ENCODE assay signal across 8 cellular contexts in genomic region chr6:137571854-137572253, GRCh38.
DNase-seq lines count a peak whose midpoint lies in the region; ATAC-seq and TF ChIP-seq lines count a peak whose summit lies in the region.

No MANE protein-coding gene starts in this region.

- no peaks in the 10 kb centered on the region for H3K9me3 ChIP-seq in adipocyte (ENCODE audit: control insufficient read depth, low read length)
- H3K9me3 ChIP-seq in right lobe of liver: no peaks in the 10 kb centered on the region
- no peaks in the 10 kb centered on the region for H3K9me3 ChIP-seq in stomach

- H3K4me1 ChIP-seq in adipocyte (ENCODE audit: control insufficient read depth, insufficient read depth, low read length): no peaks in the 10 kb centered on the region
- no peaks in the 10 kb centered on the region for H3K4me1 ChIP-seq in right lobe of liver
- H3K4me1 ChIP-seq in stomach: peaks cover 0 to 7% (median 0%) of the 10 kb centered on the region in 4 donors

- in situ Hi-C loops in G401 (cut with HindIII; ENCODE audit: low sequenced_read_pairs): no loop called here

- H3K27me3 ChIP-seq in adipocyte (replicated peaks; ENCODE audit: control insufficient read depth, insufficient read depth, low read length): peaks cover 41% of the 10 kb centered on the region
- H3K27me3 ChIP-seq in right lobe of liver: no peaks in the 10 kb centered on the region
- H3K27me3 ChIP-seq in stomach: no peaks in the 10 kb centered on the region

- TF ChIP-seq CTCF in right lobe of liver (IDR thresholded peaks at IDR 0.05): peak; percentile 42 to 66 (median 57)
- peak in 4 of 7 experiments; percentile 11 to 57 (median 42) for TF ChIP-seq CTCF in stomach (IDR thresholded peaks at IDR 0.05)

- intact Hi-C loops in right lobe of liver (cut with DNase I) (no loop called here), stomach (cut with DNase I; ENCODE audit: low total_unique reads) (no loop called here)

- peak; percentile 74 for ATAC-seq in HG02678 (IDR thresholded peaks at IDR 0.05; ENCODE audit: unreplicated experiment)
- ATAC-seq in right lobe of liver: peak; percentile 47 to 65 (median 58)
- no peak for ATAC-seq in GM21576 (IDR thresholded peaks at IDR 0.05; ENCODE audit: unreplicated experiment)
- no peak for ATAC-seq in GM21447 (IDR thresholded peaks at IDR 0.05; ENCODE audit: unreplicated experiment)

- no peak for TF ChIP-seq EP300 in stomach (IDR thresholded peaks at IDR 0.05)

- TF ChIP-seq POLR2A in right lobe of liver (IDR thresholded peaks at IDR 0.05): no peak
- no peak for TF ChIP-seq POLR2A in stomach (IDR thresholded peaks at IDR 0.05)

- DNase-seq in G401 (ENCODE audit: low spot score) (peak; percentile 8), SK-N-DZ (ENCODE audit: low spot score) (peak; percentile 6), adipocyte (ENCODE audit: low read depth) (peak; percentile 3), right lobe of liver (peak in 1 of 3 donors; percentile 52), stomach (peak; percentile 54)

- no peak overlapping the region for H3K9ac ChIP-seq in adipocyte (ENCODE audit: low read length)

- no peaks in the 10 kb centered on the region for H3K36me3 ChIP-seq in adipocyte (ENCODE audit: control insufficient read depth, insufficient read depth, low read length, severe bottlenecking)
- H3K36me3 ChIP-seq in right lobe of liver: no peaks in the 10 kb centered on the region
- no peaks in the 10 kb centered on the region for H3K36me3 ChIP-seq in stomach

- no peak overlapping the region for H3K4me3 ChIP-seq in adipocyte (ENCODE audit: low read length)
- no peak overlapping the region for H3K4me3 ChIP-seq in right lobe of liver
- H3K4me3 ChIP-seq in stomach: no peak overlapping the region

- H3K27ac ChIP-seq in right lobe of liver: no peak overlapping the region
- H3K27ac ChIP-seq in stomach: no peak overlapping the region

Comparison
In these comparisons a context has a peak if more than half of its experiments do, and no peak if none do; other contexts are left out.
1. ATAC-seq: peak in HG02678 (single experiment) and right lobe of liver (4 of 4); none in GM21576 (single experiment) and GM21447 (single experiment).